32 cellular contexts compared by ENCODE assay signal in the genomic region with DNA sequence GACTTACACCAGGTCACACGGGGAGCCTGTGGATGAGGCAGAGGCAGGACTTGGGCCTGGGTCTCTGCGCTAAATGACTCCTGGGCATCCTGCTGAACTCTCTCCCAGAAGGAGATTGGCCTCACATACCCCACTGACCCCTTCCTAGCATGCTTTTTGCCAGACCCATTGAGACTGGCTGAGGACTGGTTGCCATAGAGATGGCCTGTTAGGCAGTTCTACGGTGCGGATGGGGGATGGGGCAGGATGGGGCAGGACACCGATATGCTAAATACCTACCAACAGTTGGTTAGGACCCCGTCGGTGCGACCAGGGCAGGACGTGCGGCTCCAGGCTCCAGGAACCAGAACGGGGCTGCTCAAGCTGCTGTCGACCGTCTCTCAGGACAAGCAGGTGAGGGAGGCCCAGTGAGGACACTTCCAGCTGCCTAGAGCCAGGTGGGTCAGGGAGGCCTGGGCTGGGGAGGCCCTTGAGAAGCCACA. TPM values are rescaled to one million over a fixed set of nuclear protein-coding genes. Genes with fewer than 3 reads are reported as not detected.
DNase-seq lines count a peak whose midpoint lies in the region; ATAC-seq, FAIRE-seq and TF ChIP-seq lines count a peak whose summit lies in the region.
"Had no signal": no experiment of that assay in that cellular context is flagged by ENCODE, and none has a peak within 500 bp of the region (broad histone marks: within the 10 kb centered on the region; RNA-seq: fewer than 3 reads in every experiment).

A gene (plus strand): TSS at position 51 of the 482 bp plus-strand sequence. CDS start 196 bp downstream, at position 247.

- no peak within 1 kb of the TSS for H4K5ac ChIP-seq in mesendoderm (ENCODE audit: low read length)

- H3K27ac ChIP-seq in HUES64 (ENCODE audit: low read depth, low read length) (peak within 1 kb of the TSS; percentile 87), endodermal cell (ENCODE audit: low read depth, low read length) (peak within 1 kb of the TSS; percentile 3), mesendoderm (ENCODE audit: low read depth, low read length) (no peak within 1 kb of the TSS), small intestine (ENCODE audit: low read depth in 1 of 2, low read length in 1 of 2) (no peak within 1 kb of the TSS)
- H3K27ac ChIP-seq: adrenal gland, BLaER1, brain microvascular endothelial cell, left ventricle myocardium inferior, pancreas, right atrium auricular region, upper lobe of right lung, VCaP had no signal

- H2BK5ac ChIP-seq in mesendoderm (ENCODE audit: low read length) = no peak within 1 kb of the TSS

- H3K4me3 ChIP-seq in HUES64 (ENCODE audit: low read length) (peak within 1 kb of the TSS; percentile 39), endodermal cell (ENCODE audit: low read length) (no peak within 1 kb of the TSS), mesendoderm (ENCODE audit: low read length) (no peak within 1 kb of the TSS), small intestine (ENCODE audit: low read depth in 1 of 2, low read length in 2 of 2) (no peak within 1 kb of the TSS)
- H3K4me3 ChIP-seq: adrenal gland, BLaER1, left ventricle myocardium inferior, pancreas, right atrium auricular region, upper lobe of right lung had no signal

- H3K9ac ChIP-seq in HUES64 (ENCODE audit: low read depth, low read length) (peak within 1 kb of the TSS; percentile 48; the same call in 1 of the 2 replicates), endodermal cell (ENCODE audit: extremely low read depth, low read length, poor library complexity, severe bottlenecking) (no peak within 1 kb of the TSS), mesendoderm (ENCODE audit: low read length) (no peak within 1 kb of the TSS)
- H3K9ac ChIP-seq: BLaER1 had no signal

- H3K4me1 Mint-ChIP-seq in endodermal cell = peaks cover 17% of the 10 kb centered on the region

- no peak within 1 kb of the TSS for H2AK5ac ChIP-seq in mesendoderm (ENCODE audit: low read length)

- H3K9me3 Mint-ChIP-seq in endodermal cell = no peaks in the 10 kb centered on the region
- H3K9me3 Mint-ChIP-seq: activated CD4-positive, alpha-beta T cell treated with anti-CD3 and anti-CD28 coated beads, Interleukin-2, amount 10 ng/mL, durations not matched to agents 24 days and 14 days; activated T-cell treated with anti-CD3 and anti-CD28 coated beads, Interleukin-2, amount 50 U/mL, for 4 hours had no signal

- ATAC-seq in HG02759 (IDR thresholded peaks at IDR 0.05; ENCODE audit: unreplicated experiment) = no peak
- ATAC-seq: activated T-cell treated with anti-CD3 and anti-CD28 coated beads, Interleukin-2, amount 50 U/mL, for 4 hours; HCT116; pancreas; upper lobe of right lung had no signal

- H3K79me1 ChIP-seq in mesendoderm (ENCODE audit: low read length) = no peaks in the 10 kb centered on the region

- H3K9me3 ChIP-seq in HUES64 (ENCODE audit: insufficient read depth, low read depth, low read length) (no peaks in the 10 kb centered on the region), endodermal cell (ENCODE audit: control insufficient read depth, low read length) (no peaks in the 10 kb centered on the region), small intestine (ENCODE audit: control insufficient read depth, low read depth) (no peaks in the 10 kb centered on the region)
- H3K9me3 ChIP-seq: adrenal gland, BLaER1, left ventricle myocardium inferior, pancreas, right atrium auricular region, upper lobe of right lung had no signal

- no peak within 1 kb of the TSS for H4K8ac ChIP-seq in mesendoderm (ENCODE audit: low read depth, low read length)

- peak; percentile 88 for DNase-seq in ELF-1 (ENCODE audit: low read depth, low spot score)
- peak; percentile 88 for DNase-seq in endodermal cell
- DNase-seq in mesendoderm = peak; percentile 81
- DNase-seq in activated CD4-positive, CD25-positive, alpha-beta regulatory T cell (lab: John Stamatoyannopoulos, UW) = no peak
- no peak for DNase-seq in small intestine
- DNase-seq in DMS53 (lab: John Stamatoyannopoulos, UW) = no peak
- DNase-seq: activated CD4-positive, alpha-beta T cell treated with anti-CD3 and anti-CD28 coated beads, Interleukin-2, amount 10 ng/mL, durations not matched to agents 24 days and 14 days; activated T-cell treated with anti-CD3 and anti-CD28 coated beads, Interleukin-2, amount 50 U/mL, for 4 hours; adrenal gland; brain microvascular endothelial cell; COR-L47; DMS79 treated with DMSO at 0.1 percent for 48 hours; effector CD4-positive, alpha-beta T cell; head of caudate nucleus; left ventricle myocardium inferior; NCI-H1092; NCI-H187; NCI-H524; pancreas; SHP77; stimulated activated CD4-positive, alpha-beta T cell treated with anti-CD3 and anti-CD28 coated beads, Interleukin-2, amount 100 ng/mL, for 48 hours; upper lobe of right lung had no signal

- FAIRE-seq in small intestine (lab: Jason Lieb, UNC) = no peak
- FAIRE-seq: GM18507, pancreas had no signal

- no peaks in the 10 kb centered on the region for H3K27me3 ChIP-seq in HUES64 (ENCODE audit: insufficient read depth, low read length)
- no peaks in the 10 kb centered on the region for H3K27me3 ChIP-seq in endodermal cell (ENCODE audit: control insufficient read depth, insufficient read depth, low read length, poor library complexity, severe bottlenecking)
- no peaks in the 10 kb centered on the region for H3K27me3 ChIP-seq in mesendoderm (ENCODE audit: insufficient read depth, low read length, poor library complexity)
- H3K27me3 ChIP-seq in small intestine (ENCODE audit: control insufficient read depth in 2 of 2, insufficient read depth in 2 of 2, low read length in 2 of 2) = no peaks in the 10 kb centered on the region
- H3K27me3 ChIP-seq: adrenal gland, BLaER1, brain microvascular endothelial cell, pancreas, right atrium auricular region, upper lobe of right lung had no signal

- H3K79me2 ChIP-seq in mesendoderm (ENCODE audit: control insufficient read depth, insufficient read depth, low read length) = no peaks in the 10 kb centered on the region

- H3K27me3 Mint-ChIP-seq in endodermal cell (ENCODE audit: insufficient read depth) = peaks cover 4% of the 10 kb centered on the region

- H3K4ac ChIP-seq in mesendoderm (ENCODE audit: low read depth, low read length) = no peak within 1 kb of the TSS

- no peaks in the 10 kb centered on the region for H3K36me3 Mint-ChIP-seq in endodermal cell (ENCODE audit: low read depth)

- H3K36me3 ChIP-seq in HUES64 (ENCODE audit: insufficient read depth, low read length) = no peaks in the 10 kb centered on the region
- H3K36me3 ChIP-seq in endodermal cell (ENCODE audit: control insufficient read depth, insufficient read depth, low read length) = no peaks in the 10 kb centered on the region
- no peaks in the 10 kb centered on the region for H3K36me3 ChIP-seq in mesendoderm (ENCODE audit: control insufficient read depth, insufficient read depth, low read length)
- H3K36me3 ChIP-seq in small intestine (ENCODE audit: control insufficient read depth in 2 of 2, insufficient read depth in 2 of 2, low read length in 2 of 2) = no peaks in the 10 kb centered on the region
- H3K36me3 ChIP-seq: adrenal gland, BLaER1, brain microvascular endothelial cell, left ventricle myocardium inferior, pancreas, right atrium auricular region, upper lobe of right lung had no signal

- no peak for TF ChIP-seq CTCF in endodermal cell (conservative IDR thresholded peaks at IDR 0.05)

- H3K27ac Mint-ChIP-seq in endodermal cell = peak within 1 kb of the TSS; percentile 84
- H3K27ac Mint-ChIP-seq: activated CD4-positive, alpha-beta T cell treated with anti-CD3 and anti-CD28 coated beads, Interleukin-2, amount 10 ng/mL, durations not matched to agents 24 days and 14 days had no signal

- H3K4me3 Mint-ChIP-seq in endodermal cell = peak within 1 kb of the TSS; percentile 44
- H3K4me3 Mint-ChIP-seq: activated CD4-positive, alpha-beta T cell treated with anti-CD3 and anti-CD28 coated beads, Interleukin-2, amount 10 ng/mL, durations not matched to agents 24 days and 14 days; activated T-cell treated with anti-CD3 and anti-CD28 coated beads, Interleukin-2, amount 50 U/mL, for 4 hours had no signal

- peak within 1 kb of the TSS; percentile 35 for H3K56ac ChIP-seq in mesendoderm (ENCODE audit: low read length)

- 16% methylated on average over 13 of the region's 13 CpGs for WGBS in HUES64
- WGBS in endodermal cell (ENCODE audit: insufficient coverage in 1 of 2, insufficient read length in 1 of 2), 2 experiments = 49 to 50% methylated on average over 8 to 13 of the region's 13 CpGs
- whole genome bisulfite sequencing in mesendoderm (ENCODE audit: extremely low coverage, insufficient coverage, low lambda C conversion rate) = no CpG with 5 or more reads among the region's 13 CpGs
- WGBS in small intestine, 3 donors = 72 to 91% (median 85%) methylated on average over 13 of the region's 13 CpGs

- H3K4me2 ChIP-seq in mesendoderm (ENCODE audit: low read length) = no peak within 1 kb of the TSS
- H3K4me2 ChIP-seq: BLaER1 had no signal

- H2BK15ac ChIP-seq in mesendoderm (replicated peaks; ENCODE audit: low read depth) = no peak within 1 kb of the TSS

- no peak within 1 kb of the TSS for H3K18ac ChIP-seq in mesendoderm (ENCODE audit: low read length)

- no peak within 1 kb of the TSS for H2BK120ac ChIP-seq in mesendoderm (ENCODE audit: low read depth, low read length)

- peaks cover 9% of the 10 kb centered on the region for H3K4me1 ChIP-seq in HUES64 (ENCODE audit: insufficient read depth, low read length)
- H3K4me1 ChIP-seq in endodermal cell (ENCODE audit: control insufficient read depth, insufficient read depth, low read length) = peaks cover 6% of the 10 kb centered on the region
- H3K4me1 ChIP-seq in mesendoderm (ENCODE audit: control insufficient read depth, low read depth, low read length) = peaks cover 3% of the 10 kb centered on the region
- H3K4me1 ChIP-seq in small intestine (ENCODE audit: control insufficient read depth in 2 of 2, insufficient read depth in 1 of 2, low read depth in 1 of 2, low read length in 1 of 2) = no peaks in the 10 kb centered on the region
- H3K4me1 ChIP-seq: adrenal gland, BLaER1, left ventricle myocardium inferior, pancreas, right atrium auricular region, upper lobe of right lung had no signal

- H3K23ac ChIP-seq in mesendoderm (ENCODE audit: low read length) = no peak within 1 kb of the TSS

RNA-seq across cellular contexts. Expression of the gene that starts here (rescaled TPM):
- 2.3 TPM for polyA plus RNA-seq in HUES64 (2013, experiment 1 of 2)
- polyA plus RNA-seq in HUES64 (2013, experiment 2 of 2) = 3.6 TPM
- total RNA-seq in endodermal cell = 1 to 10 TPM in 1 of 2 donors, under 1 TPM in 1; 0.97 to 5.6 TPM
- 2.2 TPM for polyA plus RNA-seq in endodermal cell (2013, experiment 1 of 2)
- 1.9 TPM for polyA plus RNA-seq in endodermal cell (2013, experiment 2 of 2)
- polyA plus RNA-seq in mesendoderm (2013, experiment 1 of 2) = 0.13 TPM
- 0.15 TPM for polyA plus RNA-seq in mesendoderm (2013, experiment 2 of 2)
- polyA plus RNA-seq in small intestine = not detected
- total RNA-seq: activated CD4-positive, alpha-beta T cell treated with anti-CD3 and anti-CD28 coated beads, Interleukin-2, amount 10 ng/mL, durations not matched to agents 24 days and 14 days; activated T-cell treated with anti-CD3 and anti-CD28 coated beads, Interleukin-2, amount 50 U/mL, for 4 hours; cerebellum; epithelial cell of proximal tubule; left ventricle myocardium inferior; mesenteric fat pad; right atrium auricular region; upper lobe of right lung had no signal
- polyA plus RNA-seq: pancreas had no signal

Comparison
In these comparisons a context has a peak if more than half of its experiments do, and no peak if none do; other contexts are left out.
1. DNase-seq: peak in ELF-1 (single experiment), endodermal cell (single experiment) and mesendoderm (single experiment); none in activated CD4-positive, CD25-positive, alpha-beta regulatory T cell (0 of 4), small intestine (single experiment) and DMS53 (single experiment).
2. H3K27ac ChIP-seq: peak in HUES64 (single experiment) and endodermal cell (single experiment); none in mesendoderm (single experiment) and small intestine (0 of 2).